In the genomic region with DNA sequence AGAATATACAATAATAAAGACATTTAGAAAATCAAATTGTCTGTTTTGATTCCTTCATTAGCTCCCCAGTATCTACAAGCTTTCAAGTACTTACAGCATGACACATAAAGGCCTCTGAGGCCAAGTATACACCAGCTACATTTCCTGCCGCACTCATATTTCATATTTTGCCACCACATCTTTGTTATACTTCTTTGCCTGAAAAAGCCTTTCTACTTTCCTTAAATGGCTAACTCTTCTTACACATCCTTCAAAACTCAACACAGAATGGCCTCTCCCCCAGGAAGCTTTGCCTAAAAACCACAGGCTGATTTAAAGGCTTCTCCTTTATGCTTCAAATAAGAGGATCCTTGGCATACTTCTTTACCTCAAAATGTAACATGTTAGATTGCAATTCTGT, we compare ENCODE assay signal across 7 cellular contexts. TPM values are rescaled to one million over a fixed set of nuclear protein-coding genes. Genes with fewer than 3 reads are reported as not detected.
A peak's percentile ranks its signal among the peaks of the same experiment; 100 is the strongest.
DNase-seq lines count a peak whose midpoint lies in the region; ATAC-seq, FAIRE-seq and TF ChIP-seq lines count a peak whose summit lies in the region.

No MANE protein-coding gene starts in this region.

- H3K27ac Mint-ChIP-seq in central memory CD8-positive, alpha-beta T cell (ENCODE audit: low read depth) = peak overlapping the region; percentile 100

- no peak for TF ChIP-seq CTCF in right lobe of liver (IDR thresholded peaks at IDR 0.05)

- no peak for TF ChIP-seq POLR2A in right lobe of liver (IDR thresholded peaks at IDR 0.05)

- H3K27ac ChIP-seq in small intestine (ENCODE audit: low read depth in 1 of 2, low read length in 1 of 2) (peak overlapping the region; percentile 30 to 74), right lobe of liver (peak overlapping the region in 1 of 3 donors; percentile 1)

- ATAC-seq in GM18861 (IDR thresholded peaks at IDR 0.05; ENCODE audit: unreplicated experiment) (peak; percentile 15), left lobe of liver (no peak), right lobe of liver (no peak)
- ATAC-seq in central memory CD8-positive, alpha-beta T cell (replicated peaks; ENCODE audit: extremely low read depth, poor library complexity, severe bottlenecking) = peak; percentile 14

- no peaks in the 10 kb centered on the region for H3K9me3 Mint-ChIP-seq in central memory CD8-positive, alpha-beta T cell

- H3K4me1 ChIP-seq in small intestine (ENCODE audit: control insufficient read depth in 2 of 2, insufficient read depth in 1 of 2, low read depth in 1 of 2, low read length in 1 of 2) = no peaks in the 10 kb centered on the region
- no peaks in the 10 kb centered on the region for H3K4me1 ChIP-seq in right lobe of liver

- DNase-seq in NCI-H69 (lab: John Stamatoyannopoulos, UW) (peak; percentile 14), small intestine (peak; percentile 31), left lobe of liver (ENCODE audit: low spot score) (no peak), right lobe of liver (no peak)
- no peak for DNase-seq in central memory CD8-positive, alpha-beta T cell (ENCODE audit: low spot score in 2 of 2)
- no peak for DNase-seq in stimulated activated CD4-positive, alpha-beta T cell treated with anti-CD3 and anti-CD28 coated beads, Interleukin-1b, Interleukin-23, amount 100 ng/mL, for 48 hours

- intact Hi-C loops in right lobe of liver (cut with DNase I) = no loop called here

- H3K27me3 Mint-ChIP-seq in central memory CD8-positive, alpha-beta T cell = no peaks in the 10 kb centered on the region

- H3K36me3 Mint-ChIP-seq in central memory CD8-positive, alpha-beta T cell (ENCODE audit: insufficient read depth) = peaks cover 79% of the 10 kb centered on the region

- no peaks in the 10 kb centered on the region for H3K9me3 ChIP-seq in small intestine (ENCODE audit: control insufficient read depth, low read depth)
- no peaks in the 10 kb centered on the region for H3K9me3 ChIP-seq in right lobe of liver

- 57 to 80% (median 78%) methylated on average over 1 of the region's 1 CpG for WGBS in small intestine, 3 donors
- 67% methylated on average over 1 of the region's 1 CpG for WGBS in right lobe of liver (ENCODE audit: insufficient coverage, low coverage, low lambda C conversion rate, missing lambda C conversion rate)

- H3K4me3 ChIP-seq in small intestine (ENCODE audit: low read depth in 1 of 2, low read length in 2 of 2) (peak overlapping the region in 1 of 2 donors; percentile 47), right lobe of liver (no peak overlapping the region)

- peak overlapping the region; percentile 99 for H3K4me3 Mint-ChIP-seq in central memory CD8-positive, alpha-beta T cell

- peaks cover 54% of the 10 kb centered on the region for H3K4me1 Mint-ChIP-seq in central memory CD8-positive, alpha-beta T cell

- no peaks in the 10 kb centered on the region for H3K27me3 ChIP-seq in small intestine (ENCODE audit: control insufficient read depth in 2 of 2, insufficient read depth in 2 of 2, low read length in 2 of 2)
- no peaks in the 10 kb centered on the region for H3K27me3 ChIP-seq in right lobe of liver

- FAIRE-seq in small intestine (lab: Jason Lieb, UNC) = no peak

- H3K36me3 ChIP-seq in small intestine (ENCODE audit: control insufficient read depth in 2 of 2, insufficient read depth in 2 of 2, low read length in 2 of 2) (peaks cover 0 to 5% of the 10 kb centered on the region in 2 donors), right lobe of liver (no peaks in the 10 kb centered on the region)

RNA-seq across cellular contexts. Expression of gene STK17B, which starts 4.5 kb away (rescaled TPM):
- polyA plus RNA-seq in small intestine = 10 to 100 TPM in 2 of 3 donors, 1 to 10 TPM in 1; 6.7 to 27.7 (median 23.2) TPM
- total RNA-seq in left lobe of liver (1.5 TPM), right lobe of liver (1 to 10 TPM; 1.7 to 8.7 (median 5.1) TPM)

Comparison
In these comparisons a context has a peak if more than half of its experiments do, and no peak if none do; other contexts are left out.
1. ATAC-seq: peak in GM18861 (single experiment) and central memory CD8-positive, alpha-beta T cell (single experiment); none in left lobe of liver (single experiment) and right lobe of liver (0 of 4).
2. DNase-seq: peak in NCI-H69 (single experiment) and small intestine (single experiment); none in central memory CD8-positive, alpha-beta T cell (0 of 2), left lobe of liver (single experiment), stimulated activated CD4-positive, alpha-beta T cell treated with anti-CD3 and anti-CD28 coated beads, Interleukin-1b, Interleukin-23, amount 100 ng/mL, for 48 hours (single experiment) and right lobe of liver (0 of 3).